ENCODE assay signal across 9 cellular contexts in the genomic region with DNA sequence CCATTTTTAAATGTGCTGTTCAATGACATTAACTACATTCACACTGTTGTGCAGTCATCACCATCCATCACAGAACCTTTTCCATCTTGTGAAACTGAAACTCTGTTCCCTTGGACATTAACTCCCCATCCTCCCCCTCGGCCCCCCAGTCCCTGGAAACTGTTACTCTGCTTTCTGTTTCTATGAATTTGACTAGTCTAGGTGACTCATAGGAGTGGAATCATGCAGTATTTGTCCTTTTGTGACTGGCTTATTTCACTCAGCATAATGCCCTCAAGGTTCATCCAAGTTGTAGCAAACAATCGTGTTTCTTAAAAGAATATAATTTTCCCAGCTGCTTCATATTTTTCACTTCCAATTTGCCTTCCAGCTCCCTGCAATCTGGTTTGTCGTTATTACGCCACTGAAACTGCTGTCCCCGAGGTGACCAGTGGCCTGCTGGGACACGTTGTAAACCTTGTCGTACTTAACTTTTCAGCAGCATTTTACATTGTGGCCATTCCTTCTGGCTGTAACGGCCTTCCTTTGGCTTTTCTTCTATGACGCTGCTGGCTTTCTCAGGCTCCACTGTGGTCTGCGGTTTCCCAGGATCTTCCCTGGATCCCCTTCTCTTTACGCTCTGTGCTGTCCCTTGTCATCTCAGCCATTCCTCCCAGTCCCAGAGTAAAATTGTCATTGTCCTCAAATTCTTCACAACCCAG.
DNase-seq lines count a peak whose midpoint lies in the region; ATAC-seq and TF ChIP-seq lines count a peak whose summit lies in the region.
"Had no signal": no experiment of that assay in that cellular context is flagged by ENCODE, and none has a peak within 500 bp of the region (broad histone marks: within the 10 kb centered on the region; RNA-seq: fewer than 3 reads in every experiment).

No MANE protein-coding gene starts in this region.

- no peak overlapping the region; the same call in 1 of the 2 replicates for H3K4me3 ChIP-seq in AG04450 (ENCODE audit: low read depth, low read length)
- H3K4me3 ChIP-seq in esophagus muscularis mucosa = peak overlapping the region in 3 of 4 donors; percentile 0 to 20 (median 15)
- no peak overlapping the region for H3K4me3 ChIP-seq in rectal smooth muscle tissue (ENCODE audit: low read length)

- no peak overlapping the region for H3K4me3 Mint-ChIP-seq in mesothelial cell of epicardium

- H3K27me3 Mint-ChIP-seq in mesothelial cell of epicardium (ENCODE audit: low read depth) = no peaks in the 10 kb centered on the region

- peak; percentile 44 for DNase-seq in AG04450 (ENCODE audit: low read depth, low spot score)
- peak; percentile 40 for DNase-seq in SK-MEL-5 (ENCODE audit: low read depth, low spot score)
- no peak for DNase-seq in esophagus muscularis mucosa (ENCODE audit: extremely low spot score)
- DNase-seq in GDM1 (lab: John Stamatoyannopoulos, UW) = no peak
- DNase-seq in putamen (ENCODE audit: low spot score) = no peak
- DNase-seq in mesothelial cell of epicardium (ENCODE audit: low spot score in 2 of 2, unreplicated experiment in 2 of 2) = no peak
- DNase-seq: NCI-H526 had no signal

- no peak for TF ChIP-seq CTCF in AG04450 (IDR thresholded peaks at IDR 0.05; ENCODE audit: low read depth, low read length)
- TF ChIP-seq CTCF in esophagus muscularis mucosa (IDR thresholded peaks at IDR 0.05) = no peak
- TF ChIP-seq CTCF in mesothelial cell of epicardium (IDR thresholded peaks at IDR 0.05; ENCODE audit: unreplicated experiment) = no peak

- peaks cover 2% of the 10 kb centered on the region for H3K36me3 Mint-ChIP-seq in mesothelial cell of epicardium

- peaks cover 20 to 34% (median 31%) of the 10 kb centered on the region in 4 donors for H3K4me1 ChIP-seq in esophagus muscularis mucosa
- H3K4me1 ChIP-seq in rectal smooth muscle tissue (ENCODE audit: control insufficient read depth, insufficient read depth, low read length) = peaks cover 17% of the 10 kb centered on the region

- intact Hi-C loops in esophagus muscularis mucosa (cut with DNase I) = loop anchor here (10.0 kb wide), 1 partner anchor 145 kb away; the partner anchor contains the start of gene WDFY2

- H3K27ac ChIP-seq in AG04450 (ENCODE audit: low read depth, low read length) = peak overlapping the region; percentile 82
- H3K27ac ChIP-seq in esophagus muscularis mucosa (replicated peaks in 1 of 4) = peak overlapping the region; percentile 60 to 78 (median 65)
- H3K27ac ChIP-seq in rectal smooth muscle tissue (ENCODE audit: low read depth, low read length) = peak overlapping the region; percentile 66

- H3K9ac ChIP-seq in rectal smooth muscle tissue (ENCODE audit: low read length) = no peak overlapping the region

- H3K27ac Mint-ChIP-seq in mesothelial cell of epicardium = no peak overlapping the region

- peaks cover 0 to 11% (median 0%) of the 10 kb centered on the region in 4 donors for H3K36me3 ChIP-seq in esophagus muscularis mucosa
- no peaks in the 10 kb centered on the region for H3K36me3 ChIP-seq in rectal smooth muscle tissue (ENCODE audit: control insufficient read depth, insufficient read depth, low read length)

- no peaks in the 10 kb centered on the region for H3K9me3 Mint-ChIP-seq in mesothelial cell of epicardium

- POLR2A ChIA-PET in AG04450 (lab: Yijun Ruan, JAX) = interaction anchor here (2.6 kb wide), 1 partner anchor 277 kb away, joined by 10 read pairs; the partner anchor contains the start of gene INTS6

- ATAC-seq in HG02840 (IDR thresholded peaks at IDR 0.05; ENCODE audit: low FRiP score, unreplicated experiment) = no peak

- H3K27me3 ChIP-seq in AG04450 (ENCODE audit: control insufficient read depth, insufficient read depth, low read length) (no peaks in the 10 kb centered on the region), esophagus muscularis mucosa (no peaks in the 10 kb centered on the region), rectal smooth muscle tissue (ENCODE audit: control insufficient read depth, insufficient read depth, low read length) (no peaks in the 10 kb centered on the region)

- no peak for TF ChIP-seq POLR2A in esophagus muscularis mucosa (IDR thresholded peaks at IDR 0.05; ENCODE audit: low read depth)

- WGBS in esophagus muscularis mucosa = 40% methylated on average over 11 of the region's 11 CpGs

- TF ChIP-seq EP300 in esophagus muscularis mucosa (IDR thresholded peaks at IDR 0.05) = no peak

- H3K4me1 Mint-ChIP-seq in mesothelial cell of epicardium = no peaks in the 10 kb centered on the region

- no peaks in the 10 kb centered on the region for H3K9me3 ChIP-seq in AG04450 (ENCODE audit: control insufficient read depth, insufficient read depth, low read length)
- H3K9me3 ChIP-seq in esophagus muscularis mucosa = no peaks in the 10 kb centered on the region

- CTCF ChIA-PET in AG04450 (lab: Charles Lee) = interaction anchor here (2.0 to 2.7 kb wide), 2 partner anchors 100 to 285 kb away, joined by 4 to 6 read pairs; no protein-coding TSS in a partner anchor

- in situ Hi-C loops in SK-MEL-5 (cut with HindIII; ENCODE audit: low pct_unique_long_range_greater_than_20kb, low sequenced_read_pairs) = no loop called here

Comparison
In these comparisons a context has a peak if more than half of its experiments do, and no peak if none do; other contexts are left out.
1. DNase-seq: peak in AG04450 (single experiment) and SK-MEL-5 (single experiment); none in esophagus muscularis mucosa (single experiment), GDM1 (single experiment), putamen (single experiment) and mesothelial cell of epicardium (0 of 2).
2. H3K4me3 ChIP-seq: peak in esophagus muscularis mucosa (3 of 4); none in AG04450 (single experiment) and rectal smooth muscle tissue (single experiment).
3. Peak in every context shown above with its lines, with median percentiles within 50 percentile points of each other: H3K27ac ChIP-seq.